Comparison of ENCODE assay signal across 8 cellular contexts in genomic region chr6:56902551-56903464, GRCh38. TPM values are rescaled to one million over a fixed set of nuclear protein-coding genes. Genes with fewer than 3 reads are reported as not detected.
DNase-seq lines count a peak whose midpoint lies in the region; FAIRE-seq lines count a peak whose summit lies in the region.

No MANE protein-coding gene starts in this region.

- no peaks in the 10 kb centered on the region for H3K36me3 Mint-ChIP-seq in activated CD4-positive, alpha-beta T cell treated with anti-CD3 and anti-CD28 coated beads, Interleukin-2, amount 10 ng/mL, durations not matched to agents 24 days and 14 days (ENCODE audit: low read depth)

- no peaks in the 10 kb centered on the region for H3K9me3 Mint-ChIP-seq in activated CD4-positive, alpha-beta T cell treated with anti-CD3 and anti-CD28 coated beads, Interleukin-2, amount 10 ng/mL, durations not matched to agents 24 days and 14 days

- no peak for FAIRE-seq in HTR-8/SVneo (lab: Jason Lieb, UNC)

- H3K4me1 Mint-ChIP-seq in activated CD4-positive, alpha-beta T cell treated with anti-CD3 and anti-CD28 coated beads, Interleukin-2, amount 10 ng/mL, durations not matched to agents 24 days and 14 days, result peaks cover 2% of the 10 kb centered on the region

- H3K27ac Mint-ChIP-seq in activated CD4-positive, alpha-beta T cell treated with anti-CD3 and anti-CD28 coated beads, Interleukin-2, amount 10 ng/mL, durations not matched to agents 24 days and 14 days, result no peak overlapping the region

- peaks cover 17% of the 10 kb centered on the region for H3K27me3 Mint-ChIP-seq in activated CD4-positive, alpha-beta T cell treated with anti-CD3 and anti-CD28 coated beads, Interleukin-2, amount 10 ng/mL, durations not matched to agents 24 days and 14 days

- no peak overlapping the region for H3K4me3 Mint-ChIP-seq in activated CD4-positive, alpha-beta T cell treated with anti-CD3 and anti-CD28 coated beads, Interleukin-2, amount 10 ng/mL, durations not matched to agents 24 days and 14 days

- DNase-seq in EL (peak; percentile 57), HTR-8/SVneo (ENCODE audit: insufficient read length, low spot score) (peak; percentile 52), SK-MEL-5 (ENCODE audit: low read depth, low spot score) (peak; percentile 56), fibroblast of peridontal ligament (ENCODE audit: extremely low read depth) (peak; percentile 88), occipital lobe (lab: John Stamatoyannopoulos, UW) (peak; percentile 52)
- no peak for DNase-seq in activated T-cell treated with anti-CD3 and anti-CD28 coated beads, Interleukin-2, amount 50 U/mL, for 1 hour
- DNase-seq in stimulated activated CD8-positive, alpha-beta memory T cell treated with anti-CD3 and anti-CD28 coated beads, Interleukin-4, amount 100 ng/mL, for 48 hours, result no peak
- DNase-seq in activated CD4-positive, alpha-beta T cell treated with anti-CD3 and anti-CD28 coated beads, Interleukin-2, amount 10 ng/mL, durations not matched to agents 24 days and 14 days, result no peak

- intact Hi-C loops in activated CD4-positive, alpha-beta T cell treated with anti-CD3 and anti-CD28 coated beads, Interleukin-2, amount 10 ng/mL, durations not matched to agents 24 days and 14 days (cut with micrococcal nuclease), result loop anchor here (5.0 to 10.0 kb wide), 2 partner anchors 54 to 322 kb away; partner anchors contain the start of genes BEND6 and RAB23

- in situ Hi-C loops in SK-MEL-5 (cut with HindIII; ENCODE audit: low pct_unique_long_range_greater_than_20kb, low sequenced_read_pairs), result no loop called here

RNA-seq across cellular contexts. Expression of gene BEND6, which starts 52.1 kb away (rescaled TPM):
- total RNA-seq in SK-MEL-5 (2014; rRNA removed; shearing (Covaris generic)), result 0.59 and 0.63 TPM in 2 replicates
- polyA plus RNA-seq in SK-MEL-5 (2015; cell fraction: cytosol; rRNA removed), result 0.38 and 0.63 TPM in 2 replicates
- 0.24 and 3.7 TPM in 2 replicates for polyA plus RNA-seq in SK-MEL-5 (2015; cell fraction: nucleus; rRNA removed)
- 27.1 TPM for total RNA-seq in occipital lobe
- total RNA-seq in activated CD4-positive, alpha-beta T cell treated with anti-CD3 and anti-CD28 coated beads, Interleukin-2, amount 10 ng/mL, durations not matched to agents 24 days and 14 days, result not detected in 2 replicates

Comparison
In these comparisons a context has a peak if more than half of its experiments do, and no peak if none do; other contexts are left out.
1. DNase-seq: peak in EL (single experiment), HTR-8/SVneo (single experiment), SK-MEL-5 (single experiment), fibroblast of peridontal ligament (single experiment) and occipital lobe (single experiment); none in activated T-cell treated with anti-CD3 and anti-CD28 coated beads, Interleukin-2, amount 50 U/mL, for 1 hour (single experiment), stimulated activated CD8-positive, alpha-beta memory T cell treated with anti-CD3 and anti-CD28 coated beads, Interleukin-4, amount 100 ng/mL, for 48 hours (single experiment) and activated CD4-positive, alpha-beta T cell treated with anti-CD3 and anti-CD28 coated beads, Interleukin-2, amount 10 ng/mL, durations not matched to agents 24 days and 14 days (single experiment).
2. RNA of gene BEND6, which starts 52.1 kb away (total RNA-seq): 27.1 TPM in occipital lobe (single experiment); 0.59 to 0.63 TPM in SK-MEL-5 and not detected in activated CD4-positive, alpha-beta T cell treated with anti-CD3 and anti-CD28 coated beads, Interleukin-2, amount 10 ng/mL, durations not matched to agents 24 days and 14 days; every median in the first group is over 10 times any median in the second.